ENCODE assay signal across 1 cellular context in genomic region chr22:39563571-39564428, GRCh38.
TF ChIP-seq lines count a peak whose summit lies in the region.

No MANE protein-coding gene starts in this region.

TF ChIP-seq in IMR-90, 13 proteins besides CTCF, POLR2A, EP300 and RAD21 (continued from another document):
- TF ChIP-seq BHLHE40 (IDR thresholded peaks at IDR 0.05; ENCODE audit: low read depth, low read length) (no peak), MAZ (IDR thresholded peaks at IDR 0.05; ENCODE audit: borderline replicate concordance, low read depth, low read length) (no peak)
